Comparison of ENCODE assay signal across 9 cellular contexts in genomic region chr11:69075421-69076128, GRCh38. TPM values are rescaled to one million over a fixed set of nuclear protein-coding genes. Genes with fewer than 3 reads are reported as not detected.
A peak's percentile ranks its signal among the peaks of the same experiment; 100 is the strongest.
DNase-seq lines count a peak whose midpoint lies in the region; ATAC-seq, FAIRE-seq and TF ChIP-seq lines count a peak whose summit lies in the region.
"Had no signal": no experiment of that assay in that cellular context is flagged by ENCODE, and none has a peak within 500 bp of the region (broad histone marks: within the 10 kb centered on the region; RNA-seq: fewer than 3 reads in every experiment).

No MANE protein-coding gene starts in this region.

- no peak for TF ChIP-seq CTCF in breast epithelium (IDR thresholded peaks at IDR 0.05)
- TF ChIP-seq CTCF in testis (IDR thresholded peaks at IDR 0.05), result no peak
- no peak for TF ChIP-seq CTCF in kidney (IDR thresholded peaks at IDR 0.05; ENCODE audit: borderline replicate concordance, extremely low read depth, insufficient read depth)

- no peaks in the 10 kb centered on the region for H3K27me3 ChIP-seq in breast epithelium
- no peaks in the 10 kb centered on the region for H3K27me3 ChIP-seq in testis
- H3K27me3 ChIP-seq: foreskin keratinocyte had no signal

- ATAC-seq in left lobe of liver, result no peak
- ATAC-seq: foreskin keratinocyte had no signal

- H3K4me3 ChIP-seq in breast epithelium, result peak overlapping the region in 1 of 3 donors; percentile 11
- no peak overlapping the region for H3K4me3 ChIP-seq in testis
- no peak overlapping the region for H3K4me3 ChIP-seq in kidney (ENCODE audit: low read length in 2 of 2)

- TF ChIP-seq POLR2A in breast epithelium (IDR thresholded peaks at IDR 0.05) (no peak), testis (IDR thresholded peaks at IDR 0.05) (no peak)

- DNase-seq in HK-2 (ENCODE audit: unreplicated experiment), result peak; percentile 56
- peak; percentile 63 to 75 for DNase-seq in breast epithelium (ENCODE audit: low spot score in 2 of 2)
- peak; percentile 18 for DNase-seq in kidney tubule cell (ENCODE audit: low spot score)
- peak; percentile 84 for DNase-seq in testis
- DNase-seq in kidney, result no peak
- no peak for DNase-seq in left lobe of liver (ENCODE audit: low spot score)
- DNase-seq in DMS153 treated with DMSO at 0.1 percent for 48 hours (lab: John Stamatoyannopoulos, UW; ENCODE audit: unreplicated experiment), result no peak
- DNase-seq in NCI-H1417 treated with DMSO at 0.1 percent for 48 hours (lab: John Stamatoyannopoulos, UW), result no peak

- no peaks in the 10 kb centered on the region for H3K9me3 ChIP-seq in breast epithelium
- no peaks in the 10 kb centered on the region for H3K9me3 ChIP-seq in testis
- no peaks in the 10 kb centered on the region for H3K9me3 ChIP-seq in kidney (ENCODE audit: control insufficient read depth in 1 of 2, low read length in 2 of 2)

- 37 to 54% methylated on average over 17 to 18 of the region's 18 CpGs for WGBS in testis, 2 donors

- H3K9ac ChIP-seq in kidney (ENCODE audit: low read length in 2 of 2), result no peak overlapping the region

- intact Hi-C loops in breast epithelium (cut with DNase I; ENCODE audit: low total_unique reads), result no loop called here
- intact Hi-C loops in testis (cut with DNase I; ENCODE audit: low total_unique reads), result no loop called here
- intact Hi-C loops in kidney (cut with DNase I), result no loop called here

- no peaks in the 10 kb centered on the region for H3K36me3 ChIP-seq in breast epithelium
- H3K36me3 ChIP-seq in testis (ENCODE audit: low read depth, missing control alignments), result no peaks in the 10 kb centered on the region
- H3K36me3 ChIP-seq in kidney (ENCODE audit: control insufficient read depth in 1 of 2, insufficient read depth in 2 of 2, low read length in 2 of 2), result peaks cover 2 to 54% of the 10 kb centered on the region in 2 donors

- no peak for FAIRE-seq in kidney (lab: Jason Lieb, UNC)

- peaks cover 0 to 6% of the 10 kb centered on the region in 2 donors for H3K4me1 ChIP-seq in breast epithelium
- peaks cover 17% of the 10 kb centered on the region for H3K4me1 ChIP-seq in testis
- H3K4me1 ChIP-seq in kidney (ENCODE audit: control insufficient read depth in 1 of 2, insufficient read depth in 1 of 2, low read depth in 1 of 2, low read length in 2 of 2), result no peaks in the 10 kb centered on the region

- H3K27ac ChIP-seq in breast epithelium (peak overlapping the region; percentile 48 to 84), testis (peak overlapping the region; percentile 18 to 57), kidney (ENCODE audit: low read depth in 2 of 2, low read length in 2 of 2) (no peak overlapping the region)
- H3K27ac ChIP-seq: foreskin keratinocyte had no signal

RNA-seq across cellular contexts. Expression of gene TPCN2, which starts 26.8 kb away (rescaled TPM):
- total RNA-seq in breast epithelium (10 to 100 TPM; 13.0 to 18.0 (median 13.8) TPM), testis (10 to 100 TPM; 28.4 to 32.5 TPM), kidney (22.4 TPM), left lobe of liver (35.0 TPM)
- polyA plus RNA-seq in testis (ENCODE audit: insufficient read depth, low read depth, low replicate concordance) (12.9 TPM), kidney (ENCODE audit: insufficient read depth, low read depth, low replicate concordance) (12.9 TPM)

Comparison
In these comparisons a context has a peak if more than half of its experiments do, and no peak if none do; other contexts are left out.
1. DNase-seq: peak in HK-2 (single experiment), breast epithelium (2 of 2), kidney tubule cell (single experiment) and testis (single experiment); none in kidney (single experiment), left lobe of liver (single experiment), DMS153 treated with DMSO at 0.1 percent for 48 hours (single experiment) and NCI-H1417 treated with DMSO at 0.1 percent for 48 hours (single experiment).
2. H3K27ac ChIP-seq: peak in breast epithelium (2 of 2) and testis (2 of 2); none in kidney (0 of 2).